Comparison of ENCODE assay signal across 11 cellular contexts in the genomic region with DNA sequence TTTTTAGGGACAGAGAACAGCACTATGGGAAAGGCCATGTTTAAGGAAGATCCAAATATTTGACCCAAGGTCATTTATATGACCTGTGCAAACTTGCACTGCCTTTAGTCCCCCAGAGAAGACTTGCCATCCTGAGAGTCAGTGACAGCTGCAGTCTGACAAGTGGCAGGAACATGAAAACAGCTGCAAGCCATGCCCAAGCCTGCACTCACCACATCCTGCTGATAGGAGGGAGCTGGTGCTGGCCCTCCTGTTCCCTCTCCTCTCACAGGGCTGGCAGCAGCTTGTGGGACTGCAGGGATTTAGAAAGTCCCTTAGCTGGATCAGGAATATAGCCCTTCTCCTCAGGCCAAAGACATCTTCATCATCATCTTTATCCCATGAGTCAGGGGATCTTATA.
DNase-seq lines count a peak whose midpoint lies in the region; ATAC-seq lines count a peak whose summit lies in the region.
"Had no signal": no experiment of that assay in that cellular context is flagged by ENCODE, and none has a peak within 500 bp of the region (broad histone marks: within the 10 kb centered on the region; RNA-seq: fewer than 3 reads in every experiment).

No MANE protein-coding gene starts in this region.

- peak; percentile 32 for ATAC-seq in stimulated activated naive CD8-positive, alpha-beta T cell treated with anti-CD3 and anti-CD28 coated beads, Interleukin-15, amount 100 ng/mL, for 72 hours
- ATAC-seq in stimulated activated naive CD8-positive, alpha-beta T cell treated with anti-CD3 and anti-CD28 coated beads, Interleukin-15, Interleukin-2, amounts not matched to agents 100 U/mL and 50 U/mL, for 24 hours = no peak
- peak; percentile 50 for ATAC-seq in HG03432 (IDR thresholded peaks at IDR 0.05; ENCODE audit: unreplicated experiment)
- no peak for ATAC-seq in GM18868 (IDR thresholded peaks at IDR 0.05; ENCODE audit: unreplicated experiment)
- no peak for ATAC-seq in HG03280 (IDR thresholded peaks at IDR 0.05; ENCODE audit: unreplicated experiment)

- H3K9me3 Mint-ChIP-seq in stimulated activated naive CD8-positive, alpha-beta T cell treated with anti-CD3 and anti-CD28 coated beads, Interleukin-15, amount 100 ng/mL, for 72 hours = peaks cover 5 to 8% of the 10 kb centered on the region in 2 donors

- H3K4me1 Mint-ChIP-seq in stimulated activated naive CD8-positive, alpha-beta T cell treated with anti-CD3 and anti-CD28 coated beads, Interleukin-15, amount 100 ng/mL, for 72 hours = peaks cover 43% of the 10 kb centered on the region

- H3K27me3 Mint-ChIP-seq in stimulated activated naive CD8-positive, alpha-beta T cell treated with anti-CD3 and anti-CD28 coated beads, Interleukin-15, amount 100 ng/mL, for 72 hours = no peaks in the 10 kb centered on the region

- no peak overlapping the region for H3K27ac Mint-ChIP-seq in stimulated activated naive CD8-positive, alpha-beta T cell treated with anti-CD3 and anti-CD28 coated beads, Interleukin-15, amount 100 ng/mL, for 72 hours

- DNase-seq in stimulated activated naive CD8-positive, alpha-beta T cell treated with anti-CD3 and anti-CD28 coated beads, Interleukin-15, amount 100 ng/mL, for 72 hours = no peak
- DNase-seq in stimulated activated naive CD8-positive, alpha-beta T cell treated with anti-CD3 and anti-CD28 coated beads, Interleukin-15, Interleukin-2, amounts not matched to agents 100 U/mL and 50 U/mL, for 24 hours = no peak
- DNase-seq in amniotic epithelial cell (ENCODE audit: low read depth) = peak; percentile 28
- no peak for DNase-seq in ureter (ENCODE audit: low spot score)
- DNase-seq in amniotic stem cell (lab: John Stamatoyannopoulos, UW) = no peak
- DNase-seq: COR-L47, NCI-H187 treated with DMSO at 0.1 percent for 48 hours, SHP77 treated with DMSO at 0.1 percent for 48 hours had no signal

- H3K4me3 Mint-ChIP-seq in stimulated activated naive CD8-positive, alpha-beta T cell treated with anti-CD3 and anti-CD28 coated beads, Interleukin-15, amount 100 ng/mL, for 72 hours = no peak overlapping the region

Comparison
In these comparisons a context has a peak if more than half of its experiments do, and no peak if none do; other contexts are left out.
1. ATAC-seq: peak in stimulated activated naive CD8-positive, alpha-beta T cell treated with anti-CD3 and anti-CD28 coated beads, Interleukin-15, amount 100 ng/mL, for 72 hours (single experiment) and HG03432 (single experiment); none in stimulated activated naive CD8-positive, alpha-beta T cell treated with anti-CD3 and anti-CD28 coated beads, Interleukin-15, Interleukin-2, amounts not matched to agents 100 U/mL and 50 U/mL, for 24 hours (single experiment), GM18868 (single experiment) and HG03280 (single experiment).